In genomic region chr7:17492437-17492836, GRCh38 we compare ENCODE assay signal across 16 cellular contexts.
A peak's percentile ranks its signal among the peaks of the same experiment; 100 is the strongest.
DNase-seq lines count a peak whose midpoint lies in the region; ATAC-seq and TF ChIP-seq lines count a peak whose summit lies in the region.
"Had no signal": no experiment of that assay in that cellular context is flagged by ENCODE, and none has a peak within 500 bp of the region (broad histone marks: within the 10 kb centered on the region; RNA-seq: fewer than 3 reads in every experiment).

No MANE protein-coding gene starts in this region.

- DNase-seq in left lobe of liver (ENCODE audit: low spot score): no peak
- no peak for DNase-seq in nephron progenitor cell
- no peak for DNase-seq in NCI-H524 (lab: John Stamatoyannopoulos, UW)
- DNase-seq: activated CD8-positive, alpha-beta memory T cell treated with anti-CD3 and anti-CD28 coated beads, Interleukin-2, amount 50 U/mL, for 4 hours; C1 segment of cervical spinal cord; DND-41; effector CD8-positive, alpha-beta T cell; left ventricle myocardium superior; NCI-H2081 treated with DMSO at 0.1 percent for 48 hours; NCI-H82; stimulated activated CD4-positive, alpha-beta T cell treated with anti-CD3 and anti-CD28 coated beads, Interleukin-12 subunit alpha, Interleukin-12 subunit beta, amount 100 ng/mL, for 4 hours had no signal

- H3K4me1 Mint-ChIP-seq in nephron progenitor cell: no peaks in the 10 kb centered on the region

- ATAC-seq in GM18873 (IDR thresholded peaks at IDR 0.05; ENCODE audit: low FRiP score, unreplicated experiment) (peak; percentile 52), GM21381 (IDR thresholded peaks at IDR 0.05; ENCODE audit: unreplicated experiment) (peak; percentile 55), HG03280 (IDR thresholded peaks at IDR 0.05; ENCODE audit: unreplicated experiment) (peak; percentile 64), left lobe of liver (peak; percentile 24), GM18519 (IDR thresholded peaks at IDR 0.05; ENCODE audit: low FRiP score, unreplicated experiment) (no peak)
- ATAC-seq: left ventricle myocardium superior had no signal

- no peak overlapping the region for H3K4me3 Mint-ChIP-seq in nephron progenitor cell
- H3K4me3 Mint-ChIP-seq: activated naive CD4-positive, alpha-beta T cell treated with anti-CD3 and anti-CD28 coated beads, Interleukin-2, amount 50 U/mL, for 24 hours had no signal

- no peak for TF ChIP-seq CTCF in nephron progenitor cell (IDR thresholded peaks at IDR 0.05)

- H3K27ac Mint-ChIP-seq in nephron progenitor cell: no peak overlapping the region
- H3K27ac Mint-ChIP-seq: activated naive CD4-positive, alpha-beta T cell treated with anti-CD3 and anti-CD28 coated beads, Interleukin-2, amount 50 U/mL, for 24 hours had no signal

- no peaks in the 10 kb centered on the region for H3K9me3 Mint-ChIP-seq in nephron progenitor cell
- H3K9me3 Mint-ChIP-seq: activated naive CD4-positive, alpha-beta T cell treated with anti-CD3 and anti-CD28 coated beads, Interleukin-2, amount 50 U/mL, for 24 hours had no signal

- no peaks in the 10 kb centered on the region for H3K36me3 Mint-ChIP-seq in nephron progenitor cell (ENCODE audit: low read depth)
- H3K36me3 Mint-ChIP-seq: activated naive CD4-positive, alpha-beta T cell treated with anti-CD3 and anti-CD28 coated beads, Interleukin-2, amount 50 U/mL, for 24 hours had no signal

- peaks cover 5% of the 10 kb centered on the region for H3K27me3 Mint-ChIP-seq in nephron progenitor cell (ENCODE audit: low read depth, poor library complexity)
- H3K27me3 Mint-ChIP-seq: activated naive CD4-positive, alpha-beta T cell treated with anti-CD3 and anti-CD28 coated beads, Interleukin-2, amount 50 U/mL, for 24 hours had no signal
